1 cellular context compared by ENCODE assay signal in the genomic region with DNA sequence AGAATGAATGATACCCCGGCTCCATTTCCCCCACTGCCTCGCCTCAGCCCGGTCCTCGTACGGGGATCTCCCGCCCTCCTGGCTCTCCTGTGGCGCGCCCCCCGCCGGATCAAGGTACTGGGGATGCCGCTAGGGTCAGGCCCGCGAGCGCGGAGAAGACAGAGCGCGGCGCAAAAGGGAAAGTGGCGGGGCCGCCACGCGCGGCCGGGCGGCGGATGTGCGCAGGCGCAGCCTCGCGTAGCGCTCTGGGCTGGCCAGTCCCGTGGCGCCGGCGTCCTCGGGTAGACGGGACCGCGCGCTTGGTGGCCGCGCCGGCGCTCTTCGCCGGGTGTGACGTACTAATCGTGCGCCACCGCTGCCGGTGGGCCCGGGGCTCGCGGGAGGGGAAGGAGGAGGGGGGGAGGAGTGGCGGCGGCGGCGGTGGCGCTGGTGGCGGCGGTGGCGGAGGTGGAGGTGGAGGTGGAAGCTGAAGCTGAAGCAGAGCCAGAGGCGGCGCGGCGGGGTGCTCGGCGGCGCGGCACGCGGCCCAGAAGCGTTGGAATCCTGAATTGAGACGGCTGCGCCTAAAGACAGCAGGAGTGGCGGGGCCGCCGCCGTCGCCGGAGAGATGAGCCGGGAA.
TF ChIP-seq lines count a peak whose summit lies in the region.

A gene (plus strand): TSS at position 331 of the 619 bp plus-strand sequence. CDS start 1,158 bp downstream, outside the sequence.

TF ChIP-seq in K562, 482 proteins besides CTCF, POLR2A, EP300 and RAD21 (continued from another document and continues in another):
- TF ChIP-seq ZBTB8A (IDR thresholded peaks at IDR 0.05; ENCODE audit: partially characterized antibody) = no peak
- no peak for TF ChIP-seq SIX5 (IDR thresholded peaks at IDR 0.05; ENCODE audit: borderline replicate concordance in 1 of 2, insufficient read depth in 1 of 2, low read depth in 1 of 2, low read length in 2 of 2)
- TF ChIP-seq SNRNP70 (optimal IDR thresholded peaks at IDR 0.05; ENCODE audit: low read depth, low read length) = no peak
- no peak for TF ChIP-seq ZNF584 (CRISPR knock-in tag; IDR thresholded peaks at IDR 0.05; ENCODE audit: low read depth)
- no peak for TF ChIP-seq ZSCAN29 (IDR thresholded peaks at IDR 0.05)
- TF ChIP-seq TAF7 (tag; IDR thresholded peaks at IDR 0.05) = no peak
- TF ChIP-seq SMARCE1 (IDR thresholded peaks at IDR 0.05) = no peak
- TF ChIP-seq ASH1L (IDR thresholded peaks at IDR 0.05; ENCODE audit: borderline replicate concordance, low read depth, partially characterized antibody) = no peak
- peak; percentile 75 for TF ChIP-seq SIN3B (IDR thresholded peaks at IDR 0.05; ENCODE audit: low read depth)
- TF ChIP-seq ZNF384 (IDR thresholded peaks at IDR 0.05; ENCODE audit: low read depth, low read length) = no peak
- no peak for TF ChIP-seq ZNF830 (CRISPR knock-in tag; IDR thresholded peaks at IDR 0.05)
- TF ChIP-seq NFIX (CRISPR knock-in tag; IDR thresholded peaks at IDR 0.05; ENCODE audit: low read depth) = no peak
- TF ChIP-seq, protein P1, sequence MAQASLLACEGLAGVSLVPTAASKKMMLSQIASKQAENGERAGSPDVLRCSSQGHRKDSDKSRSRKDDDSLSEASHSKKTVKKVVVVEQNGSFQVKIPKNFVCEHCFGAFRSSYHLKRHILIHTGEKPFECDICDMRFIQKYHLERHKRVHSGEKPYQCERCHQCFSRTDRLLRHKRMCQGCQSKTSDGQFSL (CRISPR knock-in tag; IDR thresholded peaks at IDR 0.05) = no peak
- TF ChIP-seq, protein P1 (tag; IDR thresholded peaks at IDR 0.05) = no peak
- no peak for TF ChIP-seq ZC3H8 (IDR thresholded peaks at IDR 0.05)
- TF ChIP-seq, protein P2, sequence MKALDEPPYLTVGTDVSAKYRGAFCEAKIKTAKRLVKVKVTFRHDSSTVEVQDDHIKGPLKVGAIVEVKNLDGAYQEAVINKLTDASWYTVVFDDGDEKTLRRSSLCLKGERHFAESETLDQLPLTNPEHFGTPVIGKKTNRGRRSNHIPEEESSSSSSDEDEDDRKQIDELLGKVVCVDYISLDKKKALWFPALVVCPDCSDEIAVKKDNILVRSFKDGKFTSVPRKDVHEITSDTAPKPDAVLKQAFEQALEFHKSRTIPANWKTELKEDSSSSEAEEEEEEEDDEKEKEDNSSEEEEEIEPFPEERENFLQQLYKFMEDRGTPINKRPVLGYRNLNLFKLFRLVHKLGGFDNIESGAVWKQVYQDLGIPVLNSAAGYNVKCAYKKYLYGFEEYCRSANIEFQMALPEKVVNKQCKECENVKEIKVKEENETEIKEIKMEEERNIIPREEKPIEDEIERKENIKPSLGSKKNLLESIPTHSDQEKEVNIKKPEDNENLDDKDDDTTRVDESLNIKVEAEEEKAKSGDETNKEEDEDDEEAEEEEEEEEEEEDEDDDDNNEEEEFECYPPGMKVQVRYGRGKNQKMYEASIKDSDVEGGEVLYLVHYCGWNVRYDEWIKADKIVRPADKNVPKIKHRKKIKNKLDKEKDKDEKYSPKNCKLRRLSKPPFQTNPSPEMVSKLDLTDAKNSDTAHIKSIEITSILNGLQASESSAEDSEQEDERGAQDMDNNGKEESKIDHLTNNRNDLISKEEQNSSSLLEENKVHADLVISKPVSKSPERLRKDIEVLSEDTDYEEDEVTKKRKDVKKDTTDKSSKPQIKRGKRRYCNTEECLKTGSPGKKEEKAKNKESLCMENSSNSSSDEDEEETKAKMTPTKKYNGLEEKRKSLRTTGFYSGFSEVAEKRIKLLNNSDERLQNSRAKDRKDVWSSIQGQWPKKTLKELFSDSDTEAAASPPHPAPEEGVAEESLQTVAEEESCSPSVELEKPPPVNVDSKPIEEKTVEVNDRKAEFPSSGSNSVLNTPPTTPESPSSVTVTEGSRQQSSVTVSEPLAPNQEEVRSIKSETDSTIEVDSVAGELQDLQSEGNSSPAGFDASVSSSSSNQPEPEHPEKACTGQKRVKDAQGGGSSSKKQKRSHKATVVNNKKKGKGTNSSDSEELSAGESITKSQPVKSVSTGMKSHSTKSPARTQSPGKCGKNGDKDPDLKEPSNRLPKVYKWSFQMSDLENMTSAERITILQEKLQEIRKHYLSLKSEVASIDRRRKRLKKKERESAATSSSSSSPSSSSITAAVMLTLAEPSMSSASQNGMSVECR (CRISPR knock-in tag; IDR thresholded peaks at IDR 0.05) = peak; percentile 66
- TF ChIP-seq GTF2F1 (IDR thresholded peaks at IDR 0.05; ENCODE audit: low read depth, low read length) = no peak
- peak; percentile 87 for TF ChIP-seq POLR2G (IDR thresholded peaks at IDR 0.05; ENCODE audit: low read depth, low read length)
- no peak for TF ChIP-seq POLR2B (IDR thresholded peaks at IDR 0.05; ENCODE audit: low read depth, partially characterized antibody)
- TF ChIP-seq, protein P3, sequence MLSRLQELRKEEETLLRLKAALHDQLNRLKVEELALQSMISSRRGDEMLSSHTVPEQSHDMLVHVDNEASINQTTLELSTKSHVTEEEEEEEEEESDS (CRISPR knock-in tag; IDR thresholded peaks at IDR 0.05) = no peak
- no peak for TF ChIP-seq ELF1 (tag; IDR thresholded peaks at IDR 0.05)
- TF ChIP-seq ARHGAP35 (IDR thresholded peaks at IDR 0.05; ENCODE audit: partially characterized antibody) = no peak
- TF ChIP-seq EP400 (IDR thresholded peaks at IDR 0.05) = peak; percentile 68; the same call in 1 of the 2 replicates
- no peak for TF ChIP-seq SRSF9 (IDR thresholded peaks at IDR 0.05; ENCODE audit: borderline replicate concordance, low read depth, low read length)
- no peak for TF ChIP-seq ZNF133 (CRISPR knock-in tag; IDR thresholded peaks at IDR 0.05)
- TF ChIP-seq, protein P4, sequence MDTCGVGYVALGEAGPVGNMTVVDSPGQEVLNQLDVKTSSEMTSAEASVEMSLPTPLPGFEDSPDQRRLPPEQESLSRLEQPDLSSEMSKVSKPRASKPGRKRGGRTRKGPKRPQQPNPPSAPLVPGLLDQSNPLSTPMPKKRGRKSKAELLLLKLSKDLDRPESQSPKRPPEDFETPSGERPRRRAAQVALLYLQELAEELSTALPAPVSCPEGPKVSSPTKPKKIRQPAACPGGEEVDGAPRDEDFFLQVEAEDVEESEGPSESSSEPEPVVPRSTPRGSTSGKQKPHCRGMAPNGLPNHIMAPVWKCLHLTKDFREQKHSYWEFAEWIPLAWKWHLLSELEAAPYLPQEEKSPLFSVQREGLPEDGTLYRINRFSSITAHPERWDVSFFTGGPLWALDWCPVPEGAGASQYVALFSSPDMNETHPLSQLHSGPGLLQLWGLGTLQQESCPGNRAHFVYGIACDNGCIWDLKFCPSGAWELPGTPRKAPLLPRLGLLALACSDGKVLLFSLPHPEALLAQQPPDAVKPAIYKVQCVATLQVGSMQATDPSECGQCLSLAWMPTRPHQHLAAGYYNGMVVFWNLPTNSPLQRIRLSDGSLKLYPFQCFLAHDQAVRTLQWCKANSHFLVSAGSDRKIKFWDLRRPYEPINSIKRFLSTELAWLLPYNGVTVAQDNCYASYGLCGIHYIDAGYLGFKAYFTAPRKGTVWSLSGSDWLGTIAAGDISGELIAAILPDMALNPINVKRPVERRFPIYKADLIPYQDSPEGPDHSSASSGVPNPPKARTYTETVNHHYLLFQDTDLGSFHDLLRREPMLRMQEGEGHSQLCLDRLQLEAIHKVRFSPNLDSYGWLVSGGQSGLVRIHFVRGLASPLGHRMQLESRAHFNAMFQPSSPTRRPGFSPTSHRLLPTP (IDR thresholded peaks at IDR 0.05; ENCODE audit: borderline replicate concordance, extremely low read depth, insufficient read length) = no peak
- no peak for TF ChIP-seq HDAC8 (tag; IDR thresholded peaks at IDR 0.05)
- TF ChIP-seq, protein P5, sequence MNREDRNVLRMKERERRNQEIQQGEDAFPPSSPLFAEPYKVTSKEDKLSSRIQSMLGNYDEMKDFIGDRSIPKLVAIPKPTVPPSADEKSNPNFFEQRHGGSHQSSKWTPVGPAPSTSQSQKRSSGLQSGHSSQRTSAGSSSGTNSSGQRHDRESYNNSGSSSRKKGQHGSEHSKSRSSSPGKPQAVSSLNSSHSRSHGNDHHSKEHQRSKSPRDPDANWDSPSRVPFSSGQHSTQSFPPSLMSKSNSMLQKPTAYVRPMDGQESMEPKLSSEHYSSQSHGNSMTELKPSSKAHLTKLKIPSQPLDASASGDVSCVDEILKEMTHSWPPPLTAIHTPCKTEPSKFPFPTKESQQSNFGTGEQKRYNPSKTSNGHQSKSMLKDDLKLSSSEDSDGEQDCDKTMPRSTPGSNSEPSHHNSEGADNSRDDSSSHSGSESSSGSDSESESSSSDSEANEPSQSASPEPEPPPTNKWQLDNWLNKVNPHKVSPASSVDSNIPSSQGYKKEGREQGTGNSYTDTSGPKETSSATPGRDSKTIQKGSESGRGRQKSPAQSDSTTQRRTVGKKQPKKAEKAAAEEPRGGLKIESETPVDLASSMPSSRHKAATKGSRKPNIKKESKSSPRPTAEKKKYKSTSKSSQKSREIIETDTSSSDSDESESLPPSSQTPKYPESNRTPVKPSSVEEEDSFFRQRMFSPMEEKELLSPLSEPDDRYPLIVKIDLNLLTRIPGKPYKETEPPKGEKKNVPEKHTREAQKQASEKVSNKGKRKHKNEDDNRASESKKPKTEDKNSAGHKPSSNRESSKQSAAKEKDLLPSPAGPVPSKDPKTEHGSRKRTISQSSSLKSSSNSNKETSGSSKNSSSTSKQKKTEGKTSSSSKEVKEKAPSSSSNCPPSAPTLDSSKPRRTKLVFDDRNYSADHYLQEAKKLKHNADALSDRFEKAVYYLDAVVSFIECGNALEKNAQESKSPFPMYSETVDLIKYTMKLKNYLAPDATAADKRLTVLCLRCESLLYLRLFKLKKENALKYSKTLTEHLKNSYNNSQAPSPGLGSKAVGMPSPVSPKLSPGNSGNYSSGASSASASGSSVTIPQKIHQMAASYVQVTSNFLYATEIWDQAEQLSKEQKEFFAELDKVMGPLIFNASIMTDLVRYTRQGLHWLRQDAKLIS (CRISPR knock-in tag; IDR thresholded peaks at IDR 0.05) = no peak
- no peak for TF ChIP-seq RHOXF2B (CRISPR knock-in tag; conservative IDR thresholded peaks at IDR 0.05)
- TF ChIP-seq, protein P6, sequence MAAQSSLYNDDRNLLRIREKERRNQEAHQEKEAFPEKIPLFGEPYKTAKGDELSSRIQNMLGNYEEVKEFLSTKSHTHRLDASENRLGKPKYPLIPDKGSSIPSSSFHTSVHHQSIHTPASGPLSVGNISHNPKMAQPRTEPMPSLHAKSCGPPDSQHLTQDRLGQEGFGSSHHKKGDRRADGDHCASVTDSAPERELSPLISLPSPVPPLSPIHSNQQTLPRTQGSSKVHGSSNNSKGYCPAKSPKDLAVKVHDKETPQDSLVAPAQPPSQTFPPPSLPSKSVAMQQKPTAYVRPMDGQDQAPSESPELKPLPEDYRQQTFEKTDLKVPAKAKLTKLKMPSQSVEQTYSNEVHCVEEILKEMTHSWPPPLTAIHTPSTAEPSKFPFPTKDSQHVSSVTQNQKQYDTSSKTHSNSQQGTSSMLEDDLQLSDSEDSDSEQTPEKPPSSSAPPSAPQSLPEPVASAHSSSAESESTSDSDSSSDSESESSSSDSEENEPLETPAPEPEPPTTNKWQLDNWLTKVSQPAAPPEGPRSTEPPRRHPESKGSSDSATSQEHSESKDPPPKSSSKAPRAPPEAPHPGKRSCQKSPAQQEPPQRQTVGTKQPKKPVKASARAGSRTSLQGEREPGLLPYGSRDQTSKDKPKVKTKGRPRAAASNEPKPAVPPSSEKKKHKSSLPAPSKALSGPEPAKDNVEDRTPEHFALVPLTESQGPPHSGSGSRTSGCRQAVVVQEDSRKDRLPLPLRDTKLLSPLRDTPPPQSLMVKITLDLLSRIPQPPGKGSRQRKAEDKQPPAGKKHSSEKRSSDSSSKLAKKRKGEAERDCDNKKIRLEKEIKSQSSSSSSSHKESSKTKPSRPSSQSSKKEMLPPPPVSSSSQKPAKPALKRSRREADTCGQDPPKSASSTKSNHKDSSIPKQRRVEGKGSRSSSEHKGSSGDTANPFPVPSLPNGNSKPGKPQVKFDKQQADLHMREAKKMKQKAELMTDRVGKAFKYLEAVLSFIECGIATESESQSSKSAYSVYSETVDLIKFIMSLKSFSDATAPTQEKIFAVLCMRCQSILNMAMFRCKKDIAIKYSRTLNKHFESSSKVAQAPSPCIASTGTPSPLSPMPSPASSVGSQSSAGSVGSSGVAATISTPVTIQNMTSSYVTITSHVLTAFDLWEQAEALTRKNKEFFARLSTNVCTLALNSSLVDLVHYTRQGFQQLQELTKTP (IDR thresholded peaks at IDR 0.05; ENCODE audit: low read depth in 1 of 2, partially characterized antibody in 2 of 2) = no peak
- no peak for TF ChIP-seq PURB (CRISPR knock-in tag; IDR thresholded peaks at IDR 0.05; ENCODE audit: low read depth)
- TF ChIP-seq KLF1 (tag; IDR thresholded peaks at IDR 0.05) = no peak
- TF ChIP-seq, protein P7, sequence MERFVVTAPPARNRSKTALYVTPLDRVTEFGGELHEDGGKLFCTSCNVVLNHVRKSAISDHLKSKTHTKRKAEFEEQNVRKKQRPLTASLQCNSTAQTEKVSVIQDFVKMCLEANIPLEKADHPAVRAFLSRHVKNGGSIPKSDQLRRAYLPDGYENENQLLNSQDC (CRISPR knock-in tag; IDR thresholded peaks at IDR 0.05) = no peak
- TF ChIP-seq CTBP1 (IDR thresholded peaks at IDR 0.05; ENCODE audit: borderline replicate concordance) = no peak
- TF ChIP-seq ZNF79 (CRISPR knock-in tag; IDR thresholded peaks at IDR 0.05; ENCODE audit: low read depth) = no peak
- TF ChIP-seq, protein P8, sequence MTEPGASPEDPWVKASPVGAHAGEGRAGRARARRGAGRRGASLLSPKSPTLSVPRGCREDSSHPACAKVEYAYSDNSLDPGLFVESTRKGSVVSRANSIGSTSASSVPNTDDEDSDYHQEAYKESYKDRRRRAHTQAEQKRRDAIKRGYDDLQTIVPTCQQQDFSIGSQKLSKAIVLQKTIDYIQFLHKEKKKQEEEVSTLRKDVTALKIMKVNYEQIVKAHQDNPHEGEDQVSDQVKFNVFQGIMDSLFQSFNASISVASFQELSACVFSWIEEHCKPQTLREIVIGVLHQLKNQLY (CRISPR knock-in tag; conservative IDR thresholded peaks at IDR 0.05) = no peak
- peak; percentile 54 for TF ChIP-seq CCNT2 (IDR thresholded peaks at IDR 0.05; ENCODE audit: borderline replicate concordance, extremely low read depth, insufficient read length, low read depth, low read length)
- no peak for TF ChIP-seq ZNF282 (CRISPR knock-in tag; IDR thresholded peaks at IDR 0.05)
- no peak for TF ChIP-seq NONO (IDR thresholded peaks at IDR 0.05; ENCODE audit: low read depth in 2 of 2, low read length in 1 of 2)
- no peak for TF ChIP-seq RAD51 (IDR thresholded peaks at IDR 0.05; ENCODE audit: borderline replicate concordance, low read depth)
- no peak for TF ChIP-seq TCFL5 (CRISPR knock-in tag; conservative IDR thresholded peaks at IDR 0.05)
- TF ChIP-seq, protein P9, sequence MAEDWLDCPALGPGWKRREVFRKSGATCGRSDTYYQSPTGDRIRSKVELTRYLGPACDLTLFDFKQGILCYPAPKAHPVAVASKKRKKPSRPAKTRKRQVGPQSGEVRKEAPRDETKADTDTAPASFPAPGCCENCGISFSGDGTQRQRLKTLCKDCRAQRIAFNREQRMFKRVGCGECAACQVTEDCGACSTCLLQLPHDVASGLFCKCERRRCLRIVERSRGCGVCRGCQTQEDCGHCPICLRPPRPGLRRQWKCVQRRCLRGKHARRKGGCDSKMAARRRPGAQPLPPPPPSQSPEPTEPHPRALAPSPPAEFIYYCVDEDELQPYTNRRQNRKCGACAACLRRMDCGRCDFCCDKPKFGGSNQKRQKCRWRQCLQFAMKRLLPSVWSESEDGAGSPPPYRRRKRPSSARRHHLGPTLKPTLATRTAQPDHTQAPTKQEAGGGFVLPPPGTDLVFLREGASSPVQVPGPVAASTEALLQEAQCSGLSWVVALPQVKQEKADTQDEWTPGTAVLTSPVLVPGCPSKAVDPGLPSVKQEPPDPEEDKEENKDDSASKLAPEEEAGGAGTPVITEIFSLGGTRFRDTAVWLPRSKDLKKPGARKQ (CRISPR knock-in tag; IDR thresholded peaks at IDR 0.05) = no peak
- TF ChIP-seq SIN3A (IDR thresholded peaks at IDR 0.05; ENCODE audit: borderline replicate concordance in 2 of 2, control insufficient read depth in 1 of 2, low read depth in 2 of 2, low read length in 2 of 2) = peak in 1 of 2 experiments; percentile 61; a peak in 1 of 4 replicates
